8 cellular contexts compared by ENCODE assay signal in the genomic region with DNA sequence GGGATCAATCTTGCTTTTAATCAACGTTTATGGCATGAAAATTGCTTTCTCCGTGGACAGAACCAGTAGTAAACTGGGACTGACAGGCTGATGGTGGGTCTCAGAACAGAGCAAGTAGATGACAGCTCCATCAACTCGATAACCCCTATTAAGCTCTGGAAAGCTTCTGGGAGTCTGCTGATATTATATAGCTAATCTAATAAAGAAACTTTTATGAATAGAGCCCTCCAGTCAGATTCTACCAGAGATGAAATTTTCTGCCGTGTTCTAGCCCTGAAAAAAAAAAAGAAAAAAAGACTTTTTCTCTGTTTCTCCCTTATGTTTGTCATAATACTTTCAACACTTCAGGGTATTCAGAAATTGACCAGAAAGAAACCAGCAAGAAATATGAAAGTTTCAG.
"Had no signal": no experiment of that assay in that cellular context is flagged by ENCODE, and none has a peak within 500 bp of the region (broad histone marks: within the 10 kb centered on the region; RNA-seq: fewer than 3 reads in every experiment).

No MANE protein-coding gene starts in this region.

- H3K4me3 ChIP-seq: GM23248, HAP-1, K562 had no signal

- H3K4me3 Mint-ChIP-seq: HFFc6 had no signal

- H2AFZ ChIP-seq: GM23248 had no signal

- H3K9me3 Mint-ChIP-seq: HFFc6 had no signal

- H3K27ac ChIP-seq: GM23248 had no signal

- H3K36me3 ChIP-seq: HAP-1 had no signal

- ATAC-seq: HCT116, K562 had no signal

- H3K9me3 ChIP-seq: HAP-1 had no signal

- H3K27ac Mint-ChIP-seq: HFFc6 had no signal

- DNase-seq: GM23248, GOT3, H7, HFFc6, IMR-90 had no signal

- H3K9ac ChIP-seq: GM23248 had no signal
